18 cellular contexts compared by ENCODE assay signal in genomic region chr4:186953601-186954260, GRCh38.
A peak's percentile ranks its signal among the peaks of the same experiment; 100 is the strongest.
DNase-seq lines count a peak whose midpoint lies in the region; ATAC-seq and TF ChIP-seq lines count a peak whose summit lies in the region.
"Had no signal": no experiment of that assay in that cellular context is flagged by ENCODE, and none has a peak within 500 bp of the region (broad histone marks: within the 10 kb centered on the region; RNA-seq: fewer than 3 reads in every experiment).

No MANE protein-coding gene starts in this region.

- TF ChIP-seq CTCF in gastroesophageal sphincter (IDR thresholded peaks at IDR 0.05) (no peak), GM13976 (IDR thresholded peaks at IDR 0.05; ENCODE audit: borderline replicate concordance, control extremely low read depth, extremely low read depth, insufficient read depth, missing control alignments) (no peak)

- no peak overlapping the region for H3K27ac ChIP-seq in gastroesophageal sphincter

- intact Hi-C loops in posterior vena cava (cut with DNase I) = no loop called here

- WGBS in gastroesophageal sphincter (ENCODE audit: low coverage in 1 of 2), 2 donors = 74 to 83% methylated on average over 1 to 9 of the region's 13 CpGs

- H3K4me1 ChIP-seq in gastroesophageal sphincter = no peaks in the 10 kb centered on the region

- no peaks in the 10 kb centered on the region for H3K36me3 ChIP-seq in gastroesophageal sphincter
- H3K36me3 ChIP-seq: MG63 had no signal

- TF ChIP-seq EP300 in gastroesophageal sphincter (IDR thresholded peaks at IDR 0.05) = no peak

- no peaks in the 10 kb centered on the region for H3K27me3 ChIP-seq in gastroesophageal sphincter
- H3K27me3 ChIP-seq: MG63 had no signal

- no peaks in the 10 kb centered on the region for H3K9me3 ChIP-seq in gastroesophageal sphincter
- H3K9me3 ChIP-seq: MG63, SK-N-SH had no signal

- TF ChIP-seq POLR2A in gastroesophageal sphincter (IDR thresholded peaks at IDR 0.05) = no peak

- in situ Hi-C loops in GM13976 (cut with MboI; ENCODE audit: low sequenced_read_pairs, unreplicated experiment) = no loop called here

- ATAC-seq in gastroesophageal sphincter (peak; percentile 53), GM19328 (IDR thresholded peaks at IDR 0.05; ENCODE audit: unreplicated experiment) (no peak)
- ATAC-seq: naive thymus-derived CD4-positive, alpha-beta T cell; stimulated activated naive B cell treated with anti-CD40 and anti-IgM and Interleukin-4, amounts not matched to agents 10 μg/mL and 1 μg/mL and 100 μg/mL, for 72 hours had no signal

- H3K4me3 ChIP-seq in gastroesophageal sphincter = no peak overlapping the region
- H3K4me3 ChIP-seq: MG63 had no signal

- DNase-seq in AG08396 (ENCODE audit: low spot score) (peak; percentile 5), NOMO-1 (lab: John Stamatoyannopoulos, UW; ENCODE audit: unreplicated experiment in 2 of 2) (peak; percentile 42 to 57), posterior vena cava (ENCODE audit: low spot score) (peak; percentile 90), GM13976 (ENCODE audit: low spot score) (no peak), NCI-H82 treated with DMSO at 0.1 percent for 48 hours (lab: John Stamatoyannopoulos, UW; ENCODE audit: unreplicated experiment) (no peak)
- DNase-seq in activated effector memory CD4-positive, alpha-beta T cell treated with anti-CD3 and anti-CD28 coated beads, Interleukin-2, amount 50 U/mL, for 16 hours = no peak
- DNase-seq: ACHN; activated effector memory CD4-positive, alpha-beta T cell treated with Interleukin-2 at 50 U/mL for 16 hours; amniotic stem cell; CD4-positive, alpha-beta memory T cell; HFFc6; MG63; naive thymus-derived CD4-positive, alpha-beta T cell; NCI-H187; SK-N-SH; stimulated activated naive B cell treated with anti-CD40 and anti-IgM and Interleukin-4, amounts not matched to agents 10 μg/mL and 1 μg/mL and 100 μg/mL, for 72 hours had no signal

Comparison
In these comparisons a context has a peak if more than half of its experiments do, and no peak if none do; other contexts are left out.
1. DNase-seq: peak in AG08396 (single experiment), NOMO-1 (2 of 2) and posterior vena cava (single experiment); none in GM13976 (single experiment), NCI-H82 treated with DMSO at 0.1 percent for 48 hours (single experiment) and activated effector memory CD4-positive, alpha-beta T cell treated with anti-CD3 and anti-CD28 coated beads, Interleukin-2, amount 50 U/mL, for 16 hours (single experiment).